In the genomic region with DNA sequence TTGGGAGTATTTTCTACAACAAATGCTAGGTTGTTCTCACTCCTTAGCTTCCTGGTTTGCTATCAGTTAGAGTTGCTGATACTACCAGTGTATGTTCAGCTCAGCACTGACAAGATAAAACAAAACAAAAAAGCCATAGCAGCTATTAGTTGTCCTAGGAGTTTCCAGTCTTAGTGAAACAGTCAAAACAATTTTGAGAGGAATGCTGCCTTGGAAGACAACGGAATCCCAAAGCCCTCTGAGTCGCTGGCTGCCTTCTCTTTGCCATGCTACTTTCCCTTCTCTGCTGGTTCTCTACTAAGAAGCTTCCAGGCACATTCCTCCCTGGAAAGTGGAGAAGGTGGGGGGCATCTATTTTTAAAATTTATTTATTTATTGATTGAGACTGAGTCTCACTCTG, we compare ENCODE assay signal across 10 cellular contexts.
"Had no signal": no experiment of that assay in that cellular context is flagged by ENCODE, and none has a peak within 500 bp of the region (broad histone marks: within the 10 kb centered on the region; RNA-seq: fewer than 3 reads in every experiment).

No MANE protein-coding gene starts in this region.

- H3K4me3 ChIP-seq: left lung, ovary, upper lobe of right lung had no signal

- H3K36me3 ChIP-seq: left lung, ovary, upper lobe of right lung had no signal

- H3K27ac ChIP-seq: left lung, upper lobe of right lung had no signal

- DNase-seq: activated effector memory CD4-positive, alpha-beta T cell treated with Interleukin-2 at 50 U/mL for 16 hours; activated T-cell treated with anti-CD3 and anti-CD28 coated beads, Interleukin-2, amount 50 U/mL, for 1 hour; amygdala; head of caudate nucleus; islet precursor cell; left lung; ovary; stimulated activated CD4-positive, alpha-beta T cell treated with anti-CD3 and anti-CD28 coated beads, Interleukin-15, amount 100 ng/mL, for 24 hours; stimulated activated CD4-positive, alpha-beta T cell treated with anti-CD3 and anti-CD28 coated beads, Interleukin-4, amount 100 ng/mL, for 24 hours; upper lobe of right lung had no signal

- H3K9me3 ChIP-seq: left lung, ovary, upper lobe of right lung had no signal

- H3K27me3 ChIP-seq: ovary, upper lobe of right lung had no signal

- ATAC-seq: left lung, upper lobe of right lung had no signal
